Comparison of ENCODE assay signal across 10 cellular contexts in genomic region chr1:76336951-76337371, GRCh38.
DNase-seq lines count a peak whose midpoint lies in the region; ATAC-seq and TF ChIP-seq lines count a peak whose summit lies in the region.
"Had no signal": no experiment of that assay in that cellular context is flagged by ENCODE, and none has a peak within 500 bp of the region (broad histone marks: within the 10 kb centered on the region; RNA-seq: fewer than 3 reads in every experiment).

No MANE protein-coding gene starts in this region.

- no peak for TF ChIP-seq POLR2A in spleen (IDR thresholded peaks at IDR 0.05)

- TF ChIP-seq CTCF in HFF-Myc (IDR thresholded peaks at IDR 0.05; ENCODE audit: low read depth, low read length, missing control alignments) (no peak), spleen (IDR thresholded peaks at IDR 0.05 in 8 of 11, conservative IDR thresholded peaks at IDR 0.05 in 3 of 11) (no peak)

- H3K4me1 ChIP-seq in right cardiac atrium (ENCODE audit: control insufficient read depth, insufficient read depth, low read length) = peaks cover 4% of the 10 kb centered on the region
- peaks cover 0 to 2% (median 0%) of the 10 kb centered on the region in 6 donors for H3K4me1 ChIP-seq in spleen

- H3K27ac ChIP-seq in SK-N-MC (peak overlapping the region; percentile 97), right cardiac atrium (ENCODE audit: low read length) (no peak overlapping the region), spleen (no peak overlapping the region)

- H3K36me3 ChIP-seq in SK-N-MC (ENCODE audit: insufficient read depth, low read length) (no peaks in the 10 kb centered on the region), spleen (no peaks in the 10 kb centered on the region)

- H3K4me3 ChIP-seq in HFF-Myc (replicated peaks; ENCODE audit: low read depth, low read length) (no peak overlapping the region), SK-N-MC (peak overlapping the region; percentile 73), right cardiac atrium (ENCODE audit: low read length) (no peak overlapping the region), spleen (no peak overlapping the region)

- DNase-seq in HFF-Myc (ENCODE audit: extremely low read depth, low read depth) (peak; percentile 71), SK-N-MC (ENCODE audit: low read depth, low spot score) (peak; percentile 94), right cardiac atrium (peak; percentile 86 to 94 (median 90)), stromal cell of bone marrow (ENCODE audit: low read depth) (peak; percentile 71), spleen (no peak), GM19238 (ENCODE audit: insufficient read length, low spot score) (no peak)
- DNase-seq: retina had no signal

- ATAC-seq in right cardiac atrium = peak; percentile 93 to 98
- no peak for ATAC-seq in GM21360 (IDR thresholded peaks at IDR 0.05; ENCODE audit: unreplicated experiment)
- ATAC-seq in HG03460 (IDR thresholded peaks at IDR 0.05; ENCODE audit: unreplicated experiment) = no peak
- ATAC-seq: activated CD4-positive, CD25-positive, alpha-beta regulatory T cell treated with anti-CD3 and anti-CD28 coated beads, Interleukin-2, amount 50 U/mL, for 24 hours had no signal

- H3K9me3 ChIP-seq in SK-N-MC (ENCODE audit: low read depth, low read length) (no peaks in the 10 kb centered on the region), right cardiac atrium (ENCODE audit: control insufficient read depth, low read length) (no peaks in the 10 kb centered on the region), spleen (peaks cover 0 to 3% (median 0%) of the 10 kb centered on the region in 8 donors)

- intact Hi-C loops in right cardiac atrium (cut with DNase I) = loop anchor here in 2 of 4 donors (10.0 kb wide), 1 partner anchor 788 kb away; no protein-coding TSS in a partner anchor
- intact Hi-C loops in spleen (cut with DNase I; ENCODE audit: low total_unique reads) = no loop called here

- no peak overlapping the region for H3K9ac ChIP-seq in SK-N-MC (ENCODE audit: insufficient read length)

- H3K27me3 ChIP-seq in right cardiac atrium (ENCODE audit: control insufficient read depth, insufficient read depth) = no peaks in the 10 kb centered on the region
- H3K27me3 ChIP-seq in spleen (replicated peaks in 1 of 7) = no peaks in the 10 kb centered on the region

- whole genome bisulfite sequencing in right cardiac atrium = 30% methylated on average over 8 of the region's 8 CpGs
- WGBS in spleen, 5 donors = 67 to 87% (median 79%) methylated on average over 8 of the region's 8 CpGs

Comparison
In these comparisons a context has a peak if more than half of its experiments do, and no peak if none do; other contexts are left out.
1. DNase-seq: peak in HFF-Myc (single experiment), SK-N-MC (single experiment), right cardiac atrium (3 of 3) and stromal cell of bone marrow (single experiment); none in spleen (single experiment) and GM19238 (single experiment).
2. ATAC-seq: peak in right cardiac atrium (2 of 2); none in GM21360 (single experiment) and HG03460 (single experiment).